ENCODE assay signal across 12 cellular contexts in the genomic region with DNA sequence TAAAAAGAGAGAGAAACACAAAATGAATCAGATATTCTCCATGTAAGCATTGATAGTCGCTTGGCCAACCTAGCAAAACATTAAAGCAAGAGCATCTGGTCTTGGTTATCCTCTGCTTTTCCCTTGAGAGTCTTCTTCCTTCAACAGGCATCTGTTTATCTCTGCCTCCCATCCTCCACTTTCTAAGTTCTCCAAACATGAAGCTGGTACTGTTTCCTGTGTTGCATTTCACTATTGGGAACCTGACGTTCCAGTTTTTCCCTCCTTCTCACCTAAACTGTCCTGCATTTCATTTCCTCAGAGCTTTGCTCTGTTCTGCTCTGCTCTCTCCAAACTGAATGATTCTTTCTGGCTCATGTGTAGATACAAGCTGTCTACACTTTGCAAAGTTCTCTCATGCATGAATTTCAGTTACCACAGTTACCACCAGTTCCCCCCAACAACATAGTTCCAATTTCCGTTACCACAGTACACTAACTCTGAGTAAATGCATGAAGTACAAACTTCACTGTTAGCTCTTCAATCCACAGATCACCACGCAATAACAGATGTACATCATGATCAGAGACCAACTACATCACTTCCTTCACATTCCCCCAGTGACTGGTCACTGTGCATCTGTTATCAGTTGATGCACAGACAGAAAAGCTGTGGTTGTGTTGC.
DNase-seq lines count a peak whose midpoint lies in the region; ATAC-seq lines count a peak whose summit lies in the region.
"Had no signal": no experiment of that assay in that cellular context is flagged by ENCODE, and none has a peak within 500 bp of the region (broad histone marks: within the 10 kb centered on the region; RNA-seq: fewer than 3 reads in every experiment).

No MANE protein-coding gene starts in this region.

- H3K36me3 ChIP-seq in Karpas-422 (ENCODE audit: insufficient read depth, low read length): no peaks in the 10 kb centered on the region
- H3K36me3 ChIP-seq: tibial artery had no signal

- H3K4me2 ChIP-seq in Karpas-422 (ENCODE audit: low read depth, low read length, poor library complexity, severe bottlenecking): peak overlapping the region; percentile 77

- no peaks in the 10 kb centered on the region for H3K36me3 Mint-ChIP-seq in naive B cell

- H3K79me2 ChIP-seq in Karpas-422 (ENCODE audit: low read length): no peaks in the 10 kb centered on the region
- H3K79me2 ChIP-seq: parathyroid adenoma had no signal

- H3K4me1 ChIP-seq in Karpas-422 (ENCODE audit: low read length): peaks cover 44% of the 10 kb centered on the region
- H3K4me1 ChIP-seq: parathyroid adenoma had no signal

- peak; percentile 94 for ATAC-seq in GM18520 (IDR thresholded peaks at IDR 0.05; ENCODE audit: unreplicated experiment)
- ATAC-seq in GM21825 (IDR thresholded peaks at IDR 0.05; ENCODE audit: unreplicated experiment): peak; percentile 91
- peak; percentile 87 to 88 for ATAC-seq in naive B cell (ENCODE audit: low read depth in 2 of 2)
- ATAC-seq: activated CD4-positive, alpha-beta T cell treated with anti-CD3 and anti-CD28 coated beads for 36 hours had no signal

- peaks cover 8 to 28% (median 15%) of the 10 kb centered on the region in 3 donors for H3K27me3 Mint-ChIP-seq in naive B cell

- no peak overlapping the region for H3K4me3 Mint-ChIP-seq in naive B cell
- H3K4me3 Mint-ChIP-seq: activated CD4-positive, alpha-beta T cell treated with anti-CD3 and anti-CD28 coated beads for 36 hours had no signal

- no peaks in the 10 kb centered on the region for H3K9me2 ChIP-seq in Karpas-422 (replicated peaks; ENCODE audit: insufficient read depth, low read length)

- H3K4me1 Mint-ChIP-seq in naive B cell: peaks cover 5 to 8% (median 5%) of the 10 kb centered on the region in 3 donors
- H3K4me1 Mint-ChIP-seq: activated CD4-positive, alpha-beta T cell treated with anti-CD3 and anti-CD28 coated beads for 36 hours had no signal

- DNase-seq in Karpas-422 (peak; percentile 81), naive B cell (peak; percentile 87), NCI-H345 (lab: John Stamatoyannopoulos, UW) (no peak), LoVo (ENCODE audit: low spot score) (no peak)
- no peak for DNase-seq in activated naive CD4-positive, alpha-beta T cell (lab: John Stamatoyannopoulos, UW)
- no peak for DNase-seq in NK-92 treated with Interleukin-12 subunit alpha and Interleukin-12 subunit beta, amount 100 ng/mL, for 24 hours (lab: John Stamatoyannopoulos, UW)
- DNase-seq: activated CD4-positive, alpha-beta T cell treated with anti-CD3 and anti-CD28 coated beads for 36 hours; tibial artery had no signal

- H3K4me3 ChIP-seq in Karpas-422 (ENCODE audit: low read length): peak overlapping the region; percentile 52
- H3K4me3 ChIP-seq: tibial artery had no signal

- H3K27ac Mint-ChIP-seq in naive B cell: no peak overlapping the region
- H3K27ac Mint-ChIP-seq: activated CD4-positive, alpha-beta T cell treated with anti-CD3 and anti-CD28 coated beads for 36 hours had no signal

- peak overlapping the region; percentile 42 for H2AFZ ChIP-seq in Karpas-422 (ENCODE audit: low read length)
- H2AFZ ChIP-seq: parathyroid adenoma had no signal

- H3K9me3 ChIP-seq in Karpas-422 (ENCODE audit: low read length): no peaks in the 10 kb centered on the region
- H3K9me3 ChIP-seq: tibial artery had no signal

- no peaks in the 10 kb centered on the region for H3K27me3 ChIP-seq in Karpas-422 (ENCODE audit: low read length)
- H3K27me3 ChIP-seq: tibial artery had no signal

- H3K9ac ChIP-seq in Karpas-422 (ENCODE audit: low read length): peak overlapping the region; percentile 56
- H3K9ac ChIP-seq: parathyroid adenoma had no signal

- no peaks in the 10 kb centered on the region for H3K9me3 Mint-ChIP-seq in naive B cell

- no peaks in the 10 kb centered on the region; the same call in 1 of the 2 replicates for H4K20me1 ChIP-seq in Karpas-422 (ENCODE audit: insufficient read depth, low read depth, low read length)

- H3K27ac ChIP-seq in Karpas-422 (ENCODE audit: low read length): peak overlapping the region; percentile 91
- H3K27ac ChIP-seq: epithelial cell of prostate, parathyroid adenoma had no signal

Comparison
In these comparisons a context has a peak if more than half of its experiments do, and no peak if none do; other contexts are left out.
1. DNase-seq: peak in Karpas-422 (single experiment) and naive B cell (single experiment); none in activated naive CD4-positive, alpha-beta T cell (0 of 4), NCI-H345 (single experiment), NK-92 treated with Interleukin-12 subunit alpha and Interleukin-12 subunit beta, amount 100 ng/mL, for 24 hours (single experiment) and LoVo (single experiment).
2. Peak in every context shown above with its lines, with median percentiles within 50 percentile points of each other: ATAC-seq.